Comparison of ENCODE assay signal across 19 cellular contexts in the genomic region with DNA sequence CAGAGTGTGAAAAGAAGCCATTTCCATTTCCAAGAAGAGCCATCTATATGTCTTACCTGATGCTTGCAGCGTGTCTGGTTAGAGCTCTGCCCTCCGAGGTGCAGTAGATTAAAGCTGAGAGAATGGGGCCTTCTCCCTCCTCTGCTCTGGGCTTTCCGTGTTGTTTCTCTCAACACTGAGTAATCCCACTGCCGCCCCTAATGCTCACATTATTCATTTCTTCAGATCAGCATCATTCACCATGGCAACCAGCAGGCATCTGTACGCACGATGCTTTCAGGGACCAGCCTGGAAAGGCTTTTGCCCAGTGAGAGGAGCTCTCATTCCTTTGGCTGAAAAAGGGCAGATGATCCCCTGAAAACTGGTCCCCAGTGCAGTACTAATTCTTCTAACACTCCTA.
DNase-seq lines count a peak whose midpoint lies in the region; ATAC-seq and TF ChIP-seq lines count a peak whose summit lies in the region.
"Had no signal": no experiment of that assay in that cellular context is flagged by ENCODE, and none has a peak within 500 bp of the region (broad histone marks: within the 10 kb centered on the region; RNA-seq: fewer than 3 reads in every experiment).

No MANE protein-coding gene starts in this region.

- no peaks in the 10 kb centered on the region for H3K9me3 Mint-ChIP-seq in activated CD4-positive, alpha-beta memory T cell treated with anti-CD3 and anti-CD28 coated beads, Interleukin-2, amount 10 ng/mL, durations not matched to agents 7 days and 5 days
- peaks cover 0 to 3% of the 10 kb centered on the region in 2 donors for H3K9me3 Mint-ChIP-seq in stimulated activated naive B cell treated with anti-CD40 and anti-IgM and Interleukin-4, amounts not matched to agents 10 μg/mL and 1 μg/mL and 100 μg/mL, for 72 hours
- H3K9me3 Mint-ChIP-seq: WTC11 had no signal

- no peak for ATAC-seq in stimulated activated naive B cell treated with anti-CD40 and anti-IgM and Interleukin-4, amounts not matched to agents 10 μg/mL and 1 μg/mL and 100 μg/mL, for 72 hours (replicated peaks)
- ATAC-seq in HG03378 (IDR thresholded peaks at IDR 0.05; ENCODE audit: unreplicated experiment), result no peak
- ATAC-seq: body of pancreas, left colon, upper lobe of right lung, WTC11 had no signal

- CTCF ChIA-PET in activated CD4-positive, alpha-beta memory T cell treated with anti-CD3 and anti-CD28 coated beads, Interleukin-2, amount 10 ng/mL, durations not matched to agents 7 days and 5 days (lab: Charles Lee), result interaction anchor here (0.6 to 1.7 kb wide), 5 partner anchors 10 to 398 kb away, joined by 3 to 9 read pairs (median 3); a partner anchor contains a TSS

- TF ChIP-seq CTCF in dorsolateral prefrontal cortex (IDR thresholded peaks at IDR 0.05 in 54 of 56, conservative IDR thresholded peaks at IDR 0.05 in 2 of 56; ENCODE audit: low read depth in 1 of 56, partially characterized antibody in 56 of 56), result no peak

- intact Hi-C loops in dorsolateral prefrontal cortex (cut with DNase I), result no loop called here

- DNase-seq in stimulated activated CD4-positive, alpha-beta T cell treated with anti-CD3 and anti-CD28 coated beads, Interleukin-4, amount 100 ng/mL, for 24 hours, result peak; percentile 36
- DNase-seq in stimulated activated CD4-positive, alpha-beta T cell treated with anti-CD3 and anti-CD28 coated beads, Interleukin-2, amount 100 ng/mL, for 48 hours, result no peak
- no peak for DNase-seq in activated CD4-positive, alpha-beta memory T cell treated with anti-CD3 and anti-CD28 coated beads, Interleukin-2, amount 10 ng/mL, durations not matched to agents 7 days and 5 days
- DNase-seq in dorsolateral prefrontal cortex (peak in 5 of 10 donors; percentile 46 to 68 (median 57)), NCI-H446 (lab: John Stamatoyannopoulos, UW) (no peak)
- DNase-seq in stimulated activated naive B cell treated with anti-CD40 and anti-IgM and Interleukin-4, amounts not matched to agents 10 μg/mL and 1 μg/mL and 100 μg/mL, for 72 hours, result no peak
- no peak for DNase-seq in effector CD8-positive, alpha-beta T cell (lab: John Stamatoyannopoulos, UW)
- DNase-seq: body of pancreas, cortex of kidney, DMS79 treated with DMSO at 0.1 percent for 48 hours, left colon, NCI-H1417 treated with DMSO at 0.1 percent for 48 hours, nephron progenitor cell, PC-9, SIG-M5, upper lobe of right lung had no signal

- H3K36me3 Mint-ChIP-seq in activated CD4-positive, alpha-beta memory T cell treated with anti-CD3 and anti-CD28 coated beads, Interleukin-2, amount 10 ng/mL, durations not matched to agents 7 days and 5 days (ENCODE audit: low read depth), result peaks cover 96% of the 10 kb centered on the region
- peaks cover 57 to 89% of the 10 kb centered on the region in 2 donors for H3K36me3 Mint-ChIP-seq in stimulated activated naive B cell treated with anti-CD40 and anti-IgM and Interleukin-4, amounts not matched to agents 10 μg/mL and 1 μg/mL and 100 μg/mL, for 72 hours

- H3K27ac Mint-ChIP-seq in activated CD4-positive, alpha-beta memory T cell treated with anti-CD3 and anti-CD28 coated beads, Interleukin-2, amount 10 ng/mL, durations not matched to agents 7 days and 5 days, result peak overlapping the region; percentile 4
- H3K27ac Mint-ChIP-seq in stimulated activated naive B cell treated with anti-CD40 and anti-IgM and Interleukin-4, amounts not matched to agents 10 μg/mL and 1 μg/mL and 100 μg/mL, for 72 hours, result peak overlapping the region; percentile 31
- H3K27ac Mint-ChIP-seq: nephron progenitor cell, WTC11 had no signal

- H3K27me3 Mint-ChIP-seq in activated CD4-positive, alpha-beta memory T cell treated with anti-CD3 and anti-CD28 coated beads, Interleukin-2, amount 10 ng/mL, durations not matched to agents 7 days and 5 days, result no peaks in the 10 kb centered on the region
- H3K27me3 Mint-ChIP-seq in stimulated activated naive B cell treated with anti-CD40 and anti-IgM and Interleukin-4, amounts not matched to agents 10 μg/mL and 1 μg/mL and 100 μg/mL, for 72 hours, result no peaks in the 10 kb centered on the region

- peaks cover 46% of the 10 kb centered on the region for H3K4me1 Mint-ChIP-seq in activated CD4-positive, alpha-beta memory T cell treated with anti-CD3 and anti-CD28 coated beads, Interleukin-2, amount 10 ng/mL, durations not matched to agents 7 days and 5 days
- peaks cover 19 to 66% of the 10 kb centered on the region in 2 donors for H3K4me1 Mint-ChIP-seq in stimulated activated naive B cell treated with anti-CD40 and anti-IgM and Interleukin-4, amounts not matched to agents 10 μg/mL and 1 μg/mL and 100 μg/mL, for 72 hours
- H3K4me1 Mint-ChIP-seq: WTC11 had no signal

- H3K4me3 Mint-ChIP-seq in activated CD4-positive, alpha-beta memory T cell treated with anti-CD3 and anti-CD28 coated beads, Interleukin-2, amount 10 ng/mL, durations not matched to agents 7 days and 5 days, result no peak overlapping the region
- H3K4me3 Mint-ChIP-seq in stimulated activated naive B cell treated with anti-CD40 and anti-IgM and Interleukin-4, amounts not matched to agents 10 μg/mL and 1 μg/mL and 100 μg/mL, for 72 hours, result no peak overlapping the region
- H3K4me3 Mint-ChIP-seq: nephron progenitor cell, WTC11 had no signal

- POLR2A ChIA-PET in activated CD4-positive, alpha-beta memory T cell treated with anti-CD3 and anti-CD28 coated beads, Interleukin-2, amount 10 ng/mL, durations not matched to agents 7 days and 5 days (lab: Charles Lee), result interaction anchor here (1.0 kb wide), 1 partner anchor 10 kb away, joined by 3 read pairs; no protein-coding TSS in a partner anchor

- H3K4me3 ChIP-seq in dorsolateral prefrontal cortex, result peak overlapping the region in 43 of 59 donors; percentile 1 to 47 (median 30)
- H3K4me3 ChIP-seq: body of pancreas, PC-9, prostate gland, upper lobe of right lung had no signal

- peak overlapping the region in 56 of 59 donors; percentile 1 to 93 (median 77) for H3K27ac ChIP-seq in dorsolateral prefrontal cortex
- H3K27ac ChIP-seq: body of pancreas, PC-9, prostate gland, upper lobe of right lung had no signal

- H3K27me3 ChIP-seq in dorsolateral prefrontal cortex, result no peaks in the 10 kb centered on the region
- H3K27me3 ChIP-seq: body of pancreas, upper lobe of right lung had no signal
